Comparison of ENCODE assay signal across 1 cellular context in genomic region chr2:158665536-158666302, GRCh38.
TF ChIP-seq lines count a peak whose summit lies in the region.

No MANE protein-coding gene starts in this region.

TF ChIP-seq in WTC11, 78 proteins besides CTCF, POLR2A, EP300 and RAD21 (continued from another document):
- no peak for TF ChIP-seq E2F1 (CRISPR knock-in tag; IDR thresholded peaks at IDR 0.05)
- no peak for TF ChIP-seq CREM (CRISPR knock-in tag; IDR thresholded peaks at IDR 0.05)
- no peak for TF ChIP-seq CREB1 (CRISPR knock-in tag; IDR thresholded peaks at IDR 0.05)
- TF ChIP-seq USF2 (CRISPR knock-in tag; IDR thresholded peaks at IDR 0.05) = no peak
- no peak for TF ChIP-seq SMAD4 (CRISPR knock-in tag; IDR thresholded peaks at IDR 0.05)
- no peak for TF ChIP-seq IRF2 (CRISPR knock-in tag; IDR thresholded peaks at IDR 0.05; ENCODE audit: borderline replicate concordance, low read depth)
- no peak for TF ChIP-seq ZNF416 (CRISPR knock-in tag; IDR thresholded peaks at IDR 0.05)
TF ChIP-seq in WTC11: peak in this region for 0.
